Comparison of ENCODE assay signal across 15 cellular contexts in genomic region chr1:221169447-221169889, GRCh38.
DNase-seq lines count a peak whose midpoint lies in the region; ATAC-seq and TF ChIP-seq lines count a peak whose summit lies in the region.
"Had no signal": no experiment of that assay in that cellular context is flagged by ENCODE, and none has a peak within 500 bp of the region (broad histone marks: within the 10 kb centered on the region; RNA-seq: fewer than 3 reads in every experiment).

No MANE protein-coding gene starts in this region.

- no peak overlapping the region for H3K4me3 Mint-ChIP-seq in WTC11
- H3K4me3 Mint-ChIP-seq in stimulated activated naive CD8-positive, alpha-beta T cell treated with anti-CD3 and anti-CD28 coated beads, Interleukin-15, amount 100 ng/mL, for 72 hours, result no peak overlapping the region
- no peak overlapping the region for H3K4me3 Mint-ChIP-seq in CD8-positive, alpha-beta T cell
- H3K4me3 Mint-ChIP-seq: activated B cell treated with CpG ODN at 0.5 μM for 24 hours; activated CD8-positive, alpha-beta memory T cell treated with anti-CD3 and anti-CD28 coated beads, Interleukin-2, amount 10 ng/mL, durations not matched to agents 7 days and 5 days; activated naive CD4-positive, alpha-beta T cell treated with anti-CD3 and anti-CD28 coated beads, Interleukin-2, amount 50 U/mL, for 24 hours had no signal

- H3K27me3 ChIP-seq in SK-N-SH (ENCODE audit: insufficient read depth) (no peaks in the 10 kb centered on the region), iPS DF 6.9 (ENCODE audit: control insufficient read depth, insufficient read depth, low read length) (no peaks in the 10 kb centered on the region)
- no peaks in the 10 kb centered on the region for H3K27me3 ChIP-seq in CD8-positive, alpha-beta T cell (ENCODE audit: insufficient read depth, low read length)

- 100% methylated on average over 2 of the region's 2 CpGs for WGBS in SK-N-SH (ENCODE audit: low lambda C conversion rate)
- WGBS in iPS DF 6.9 (ENCODE audit: insufficient coverage, insufficient read length), result no CpG with 5 or more reads among the region's 2 CpGs

- CTCF ChIA-PET in SK-N-SH (lab: Yijun Ruan, JAX), result interaction anchor here (1.3 kb wide), 1 partner anchor 34 kb away, joined by 3 read pairs; no protein-coding TSS in a partner anchor
- CTCF ChIA-PET in WTC11 (lab: Charles Lee), result interaction anchor here (1.1 kb wide), 1 partner anchor 94 kb away, joined by 5 read pairs; no protein-coding TSS in a partner anchor
- CTCF ChIA-PET in CD8-positive, alpha-beta T cell (lab: Charles Lee), result no interaction called here

- H4K20me1 ChIP-seq in SK-N-SH (ENCODE audit: insufficient read depth), result no peaks in the 10 kb centered on the region

- no peaks in the 10 kb centered on the region for H3K9me2 ChIP-seq in SK-N-SH

- H3K4me3 ChIP-seq in SK-N-SH (ENCODE audit: low read depth in 2 of 2, low read length in 1 of 2) (no peak overlapping the region), iPS DF 6.9 (ENCODE audit: low read length) (no peak overlapping the region)
- no peak overlapping the region for H3K4me3 ChIP-seq in CD8-positive, alpha-beta T cell (ENCODE audit: low read depth, low read length)
- H3K4me3 ChIP-seq: spleen had no signal

- H3K27me3 Mint-ChIP-seq in WTC11 (ENCODE audit: low read depth), result peaks cover 4% of the 10 kb centered on the region; the same call in 1 of the 2 replicates
- peaks cover 8% of the 10 kb centered on the region for H3K27me3 Mint-ChIP-seq in stimulated activated naive CD8-positive, alpha-beta T cell treated with anti-CD3 and anti-CD28 coated beads, Interleukin-15, amount 100 ng/mL, for 72 hours
- H3K27me3 Mint-ChIP-seq in CD8-positive, alpha-beta T cell (ENCODE audit: low read depth), result peaks cover 8% of the 10 kb centered on the region
- H3K27me3 Mint-ChIP-seq: activated CD8-positive, alpha-beta memory T cell treated with anti-CD3 and anti-CD28 coated beads, Interleukin-2, amount 10 ng/mL, durations not matched to agents 7 days and 5 days; activated naive CD4-positive, alpha-beta T cell treated with anti-CD3 and anti-CD28 coated beads, Interleukin-2, amount 50 U/mL, for 24 hours had no signal

- TF ChIP-seq RAD21 in SK-N-SH (IDR thresholded peaks at IDR 0.05; ENCODE audit: low read length), result no peak

- no peak overlapping the region for H2AFZ ChIP-seq in SK-N-SH (ENCODE audit: low read depth)

- ATAC-seq in SK-N-SH treated with all-trans-retinoic acid at 6 μM for 48 hours (no peak; the same call in 2 of the 3 replicates), WTC11 (peak; percentile 87), HG03039 (IDR thresholded peaks at IDR 0.05; ENCODE audit: unreplicated experiment) (no peak)
- ATAC-seq in stimulated activated naive CD8-positive, alpha-beta T cell treated with anti-CD3 and anti-CD28 coated beads, Interleukin-15, amount 100 ng/mL, for 72 hours, result no peak
- no peak for ATAC-seq in CD8-positive, alpha-beta T cell
- ATAC-seq: activated CD8-positive, alpha-beta memory T cell treated with anti-CD3 and anti-CD28 coated beads, Interleukin-2, amount 10 ng/mL, durations not matched to agents 7 days and 5 days had no signal

- H3K4me2 ChIP-seq in SK-N-SH, result no peak overlapping the region

- POLR2A ChIA-PET in SK-N-SH (lab: Yijun Ruan, JAX), result no interaction called here
- POLR2A ChIA-PET in WTC11 (lab: Charles Lee), result no interaction called here
- POLR2A ChIA-PET in CD8-positive, alpha-beta T cell (lab: Charles Lee), result interaction anchor here (0.6 kb wide), 1 partner anchor 1289 kb away, joined by 3 read pairs; no protein-coding TSS in a partner anchor

- H3F3A ChIP-seq in SK-N-SH (replicated peaks; ENCODE audit: insufficient read depth), result peaks cover 14% of the 10 kb centered on the region

- H3K36me3 Mint-ChIP-seq in WTC11, result peaks cover 22% of the 10 kb centered on the region
- H3K36me3 Mint-ChIP-seq in CD8-positive, alpha-beta T cell, result no peaks in the 10 kb centered on the region
- H3K36me3 Mint-ChIP-seq: activated CD8-positive, alpha-beta memory T cell treated with anti-CD3 and anti-CD28 coated beads, Interleukin-2, amount 10 ng/mL, durations not matched to agents 7 days and 5 days; activated naive CD4-positive, alpha-beta T cell treated with anti-CD3 and anti-CD28 coated beads, Interleukin-2, amount 50 U/mL, for 24 hours had no signal

- TF ChIP-seq CTCF in SK-N-SH (IDR thresholded peaks at IDR 0.05), result no peak
- no peak for TF ChIP-seq CTCF in WTC11 (IDR thresholded peaks at IDR 0.05)
- no peak for TF ChIP-seq CTCF in CD8-positive, alpha-beta T cell (IDR thresholded peaks at IDR 0.05)

- peak overlapping the region; percentile 79 for H3K27ac Mint-ChIP-seq in WTC11
- no peak overlapping the region for H3K27ac Mint-ChIP-seq in stimulated activated naive CD8-positive, alpha-beta T cell treated with anti-CD3 and anti-CD28 coated beads, Interleukin-15, amount 100 ng/mL, for 72 hours
- H3K27ac Mint-ChIP-seq in CD8-positive, alpha-beta T cell, result no peak overlapping the region
- H3K27ac Mint-ChIP-seq: activated B cell treated with CpG ODN at 0.5 μM for 24 hours; activated CD8-positive, alpha-beta memory T cell treated with anti-CD3 and anti-CD28 coated beads, Interleukin-2, amount 10 ng/mL, durations not matched to agents 7 days and 5 days; activated naive CD4-positive, alpha-beta T cell treated with anti-CD3 and anti-CD28 coated beads, Interleukin-2, amount 50 U/mL, for 24 hours had no signal

- H3K36me3 ChIP-seq in SK-N-SH (replicated peaks in 1 of 2; ENCODE audit: control insufficient read depth in 1 of 2, insufficient read depth in 2 of 2, low read length in 1 of 2) (no peaks in the 10 kb centered on the region), iPS DF 6.9 (ENCODE audit: control insufficient read depth, insufficient read depth, low read length) (no peaks in the 10 kb centered on the region)
- H3K36me3 ChIP-seq in CD8-positive, alpha-beta T cell (ENCODE audit: insufficient read depth, low read length), result no peaks in the 10 kb centered on the region
- H3K36me3 ChIP-seq: spleen had no signal

- DNase-seq in SK-N-SH, result no peak
- peak; percentile 25 for DNase-seq in WTC11 (ENCODE audit: low spot score)
- DNase-seq in iPS DF 6.9 (ENCODE audit: low read depth, low spot score), result peak; percentile 29
- DNase-seq in stimulated activated naive CD8-positive, alpha-beta T cell treated with anti-CD3 and anti-CD28 coated beads, Interleukin-15, amount 100 ng/mL, for 72 hours, result no peak
- DNase-seq in CD8-positive, alpha-beta T cell, result no peak
- DNase-seq in activated CD8-positive, alpha-beta memory T cell treated with anti-CD3 and anti-CD28 coated beads, Interleukin-2, amount 50 U/mL, for 4 hours, result no peak
- DNase-seq: activated B cell treated with CpG ODN at 0.5 μM for 24 hours; activated CD8-positive, alpha-beta memory T cell treated with anti-CD3 and anti-CD28 coated beads, Interleukin-2, amount 10 ng/mL, durations not matched to agents 7 days and 5 days; mammary epithelial cell; NCI-H2171 treated with DMSO at 0.1 percent for 48 hours; OCI-M1; spleen had no signal

- no peak for TF ChIP-seq EP300 in SK-N-SH (IDR thresholded peaks at IDR 0.05; ENCODE audit: borderline replicate concordance in 1 of 2, low read depth in 1 of 2, low read length in 1 of 2)

- H3K4me1 ChIP-seq in SK-N-SH (ENCODE audit: control insufficient read depth in 1 of 2, insufficient read depth in 2 of 2, low read depth in 1 of 2, low read length in 1 of 2), result peaks cover 13 to 37% of the 10 kb centered on the region in 2 experiments; a peak in 3 of 4 replicates
- no peaks in the 10 kb centered on the region for H3K4me1 ChIP-seq in iPS DF 6.9 (ENCODE audit: control insufficient read depth, insufficient read depth, low read length)
- H3K4me1 ChIP-seq in CD8-positive, alpha-beta T cell (ENCODE audit: insufficient read depth, low read length), result no peaks in the 10 kb centered on the region

- no peak overlapping the region for H3K9ac ChIP-seq in SK-N-SH

- H3K27ac ChIP-seq in SK-N-SH (ENCODE audit: low read depth in 2 of 2, low read length in 1 of 2), result peak overlapping the region in 1 of 2 experiments; percentile 24; a peak in 1 of 4 replicates
- no peak overlapping the region for H3K27ac ChIP-seq in iPS DF 6.9 (ENCODE audit: low read length)
- H3K27ac ChIP-seq in CD8-positive, alpha-beta T cell (ENCODE audit: low read depth, low read length), result no peak overlapping the region
- H3K27ac ChIP-seq: spleen had no signal

- peaks cover 42% of the 10 kb centered on the region for H3K4me1 Mint-ChIP-seq in WTC11
- no peaks in the 10 kb centered on the region for H3K4me1 Mint-ChIP-seq in stimulated activated naive CD8-positive, alpha-beta T cell treated with anti-CD3 and anti-CD28 coated beads, Interleukin-15, amount 100 ng/mL, for 72 hours
- no peaks in the 10 kb centered on the region for H3K4me1 Mint-ChIP-seq in CD8-positive, alpha-beta T cell (ENCODE audit: low read depth)
- H3K4me1 Mint-ChIP-seq: activated CD8-positive, alpha-beta memory T cell treated with anti-CD3 and anti-CD28 coated beads, Interleukin-2, amount 10 ng/mL, durations not matched to agents 7 days and 5 days; activated naive CD4-positive, alpha-beta T cell treated with anti-CD3 and anti-CD28 coated beads, Interleukin-2, amount 50 U/mL, for 24 hours had no signal

- intact Hi-C loops in CD8-positive, alpha-beta T cell (cut with DNase I, micrococcal nuclease), result no loop called here

- H3K9me3 ChIP-seq in SK-N-SH (0 out of 2 replicates have a peak, but pooled peaks cover 5% of the 10 kb centered on the region), iPS DF 6.9 (ENCODE audit: control insufficient read depth, insufficient read depth, low read length) (no peaks in the 10 kb centered on the region)
- no peaks in the 10 kb centered on the region for H3K9me3 ChIP-seq in CD8-positive, alpha-beta T cell (ENCODE audit: low read length)

- no peaks in the 10 kb centered on the region for H3K79me2 ChIP-seq in SK-N-SH (ENCODE audit: insufficient read depth)

- peaks cover 27% of the 10 kb centered on the region for H3K9me3 Mint-ChIP-seq in WTC11
- H3K9me3 Mint-ChIP-seq in stimulated activated naive CD8-positive, alpha-beta T cell treated with anti-CD3 and anti-CD28 coated beads, Interleukin-15, amount 100 ng/mL, for 72 hours, result peaks cover 8 to 12% of the 10 kb centered on the region in 2 donors
- peaks cover 7% of the 10 kb centered on the region for H3K9me3 Mint-ChIP-seq in CD8-positive, alpha-beta T cell
- H3K9me3 Mint-ChIP-seq: activated naive CD4-positive, alpha-beta T cell treated with anti-CD3 and anti-CD28 coated beads, Interleukin-2, amount 50 U/mL, for 24 hours had no signal

TF ChIP-seq in WTC11, 78 proteins besides CTCF, POLR2A, EP300 and RAD21 (continues in another document):
- no peak for TF ChIP-seq ATF1 (CRISPR knock-in tag; IDR thresholded peaks at IDR 0.05)
- no peak for TF ChIP-seq PRRX2 (CRISPR knock-in tag; IDR thresholded peaks at IDR 0.05)
- TF ChIP-seq MXD4 (CRISPR knock-in tag; IDR thresholded peaks at IDR 0.05; ENCODE audit: borderline replicate concordance), result no peak
- no peak for TF ChIP-seq ZNF416 (CRISPR knock-in tag; IDR thresholded peaks at IDR 0.05)
- TF ChIP-seq SMAD4 (CRISPR knock-in tag; IDR thresholded peaks at IDR 0.05), result no peak
- no peak for TF ChIP-seq GABPB1 (CRISPR knock-in tag; IDR thresholded peaks at IDR 0.05)
- TF ChIP-seq TP53 (CRISPR knock-in tag; IDR thresholded peaks at IDR 0.05), result 0 out of 2 replicates have a peak, but pooled peaks have one; percentile 49

Comparison
In these comparisons a context has a peak if more than half of its experiments do, and no peak if none do; other contexts are left out.
1. DNase-seq: peak in WTC11 (single experiment) and iPS DF 6.9 (single experiment); none in SK-N-SH (single experiment), stimulated activated naive CD8-positive, alpha-beta T cell treated with anti-CD3 and anti-CD28 coated beads, Interleukin-15, amount 100 ng/mL, for 72 hours (0 of 2), CD8-positive, alpha-beta T cell (0 of 7) and activated CD8-positive, alpha-beta memory T cell treated with anti-CD3 and anti-CD28 coated beads, Interleukin-2, amount 50 U/mL, for 4 hours (single experiment).